ENCODE assay signal across 1 cellular context in the genomic region with DNA sequence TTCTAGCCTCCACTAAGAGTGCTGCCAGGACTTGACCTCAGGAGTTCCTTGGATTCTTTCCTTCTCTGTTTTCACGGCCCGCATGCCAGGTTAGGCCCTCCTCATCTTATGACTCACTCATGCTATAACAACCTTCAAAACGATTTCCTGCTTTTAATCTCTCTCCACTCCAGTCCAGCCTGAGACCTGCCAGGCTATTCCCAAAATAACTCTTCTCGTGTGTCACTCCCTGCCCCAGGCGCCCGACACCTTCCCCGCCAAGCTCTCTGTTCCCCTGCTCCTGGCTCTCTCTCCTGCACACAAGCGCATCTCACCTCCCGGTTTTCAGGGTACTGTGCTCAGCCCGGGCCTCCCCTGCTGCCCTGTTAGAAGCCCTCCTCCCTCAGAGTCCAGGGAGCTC.
TF ChIP-seq lines count a peak whose summit lies in the region.

No MANE protein-coding gene starts in this region.

TF ChIP-seq in SK-N-SH treated with all-trans-retinoic acid at 6 μM for 48 hours, 23 proteins besides CTCF, POLR2A, EP300 and RAD21 (continued from another document):
- no peak for TF ChIP-seq ESRRG (CRISPR knock-in tag; IDR thresholded peaks at IDR 0.05)
- no peak for TF ChIP-seq RARB (CRISPR knock-in tag; IDR thresholded peaks at IDR 0.05)
